In the genomic region with DNA sequence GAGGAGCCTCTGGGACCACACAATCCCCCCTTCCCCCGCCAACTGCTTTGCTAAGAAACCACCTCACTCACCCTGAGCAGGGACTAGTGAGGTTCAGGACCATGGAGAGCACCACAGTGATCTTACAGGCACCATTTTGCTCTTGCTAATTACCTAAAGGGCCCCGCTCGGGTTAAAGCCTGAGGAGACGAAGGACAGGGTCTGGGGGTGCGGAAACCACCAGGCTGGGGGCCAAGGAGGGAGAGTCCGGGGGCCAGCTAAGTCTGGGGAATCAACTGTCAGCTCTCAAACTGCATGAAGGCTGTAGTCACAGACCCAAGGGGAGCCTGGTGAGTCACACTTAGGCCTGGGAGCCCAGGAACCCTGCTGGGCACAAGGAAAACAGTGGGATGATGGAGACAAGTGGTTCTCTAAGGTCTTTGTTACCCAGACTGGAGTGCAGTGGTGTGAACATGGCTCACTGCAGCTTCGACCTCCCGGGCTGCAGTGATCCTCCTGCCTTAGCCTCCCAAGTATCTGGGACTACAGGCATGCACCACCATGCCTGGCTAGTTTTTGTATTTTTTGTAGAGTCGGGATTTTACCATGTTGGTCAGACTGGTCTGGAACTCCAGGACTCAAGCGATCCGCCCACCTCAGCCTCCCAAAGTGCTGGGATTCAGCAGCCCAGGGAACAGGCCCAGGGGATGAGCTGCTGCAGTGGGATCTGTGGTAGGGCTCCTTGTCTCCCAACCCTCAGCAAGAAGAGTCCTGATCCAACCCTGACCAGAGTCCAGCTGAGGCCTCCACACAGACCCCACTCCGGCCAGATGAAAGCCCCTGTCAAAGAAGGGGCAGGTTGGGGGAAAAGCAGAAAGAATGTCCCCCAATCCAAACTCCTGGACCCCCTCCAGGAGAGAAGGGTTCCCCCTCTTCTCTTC, we compare ENCODE assay signal across 2 cellular contexts.
TF ChIP-seq lines count a peak whose summit lies in the region.

No MANE protein-coding gene starts in this region.

TF ChIP-seq in K562, 482 proteins besides CTCF, POLR2A, EP300 and RAD21 (continued from another document and continues in another):
- TF ChIP-seq EHMT2 (IDR thresholded peaks at IDR 0.05) (peak; percentile 97), ZBTB17 (CRISPR knock-in tag; IDR thresholded peaks at IDR 0.05) (no peak), ZNF584 (CRISPR knock-in tag; IDR thresholded peaks at IDR 0.05; ENCODE audit: low read depth) (peak; percentile 51; the same call in 1 of the 2 replicates), MAZ (CRISPR knock-in tag; conservative IDR thresholded peaks at IDR 0.05 in 1 of 2, IDR thresholded peaks at IDR 0.05 in 1 of 2) (peak in 1 of 2 experiments; percentile 44; a peak in 2 of 4 replicates), MIER1 (IDR thresholded peaks at IDR 0.05; ENCODE audit: low read depth) (peak; percentile 94), PRMT5 (CRISPR knock-in tag; IDR thresholded peaks at IDR 0.05) (peak; percentile 82), SMARCA5 (IDR thresholded peaks at IDR 0.05) (no peak), RCOR1 (IDR thresholded peaks at IDR 0.05; ENCODE audit: borderline replicate concordance in 1 of 2, low read depth in 2 of 2, low read length in 2 of 2) (peak in 1 of 2 experiments; percentile 45; a peak in 1 of 4 replicates), ZNF644 (tag; IDR thresholded peaks at IDR 0.05; ENCODE audit: low read depth) (peak; percentile 68; the same call in 1 of the 2 replicates), YY1 (IDR thresholded peaks at IDR 0.05; ENCODE audit: borderline replicate concordance in 1 of 3, control insufficient read depth in 1 of 3, extremely low read depth in 1 of 3, insufficient read depth in 3 of 3, insufficient read length in 1 of 3, insufficient replicate concordance in 2 of 3, low read depth in 1 of 3, low read length in 2 of 3) (peak in 2 of 3 experiments; percentile 58 to 85), ZNF766 (CRISPR knock-in tag; conservative IDR thresholded peaks at IDR 0.05) (peak; percentile 89), CBX8 (IDR thresholded peaks at IDR 0.05; ENCODE audit: borderline replicate concordance, extremely low read depth, low read depth, low read length, poor library complexity, severe bottlenecking) (no peak), GABPB1 (CRISPR knock-in tag; IDR thresholded peaks at IDR 0.05) (0 out of 2 replicates have a peak, but pooled peaks have one; percentile 25), TRIM24 (IDR thresholded peaks at IDR 0.05) (no peak), TARDBP (IDR thresholded peaks at IDR 0.05) (no peak)
- TF ChIP-seq, protein P1, sequence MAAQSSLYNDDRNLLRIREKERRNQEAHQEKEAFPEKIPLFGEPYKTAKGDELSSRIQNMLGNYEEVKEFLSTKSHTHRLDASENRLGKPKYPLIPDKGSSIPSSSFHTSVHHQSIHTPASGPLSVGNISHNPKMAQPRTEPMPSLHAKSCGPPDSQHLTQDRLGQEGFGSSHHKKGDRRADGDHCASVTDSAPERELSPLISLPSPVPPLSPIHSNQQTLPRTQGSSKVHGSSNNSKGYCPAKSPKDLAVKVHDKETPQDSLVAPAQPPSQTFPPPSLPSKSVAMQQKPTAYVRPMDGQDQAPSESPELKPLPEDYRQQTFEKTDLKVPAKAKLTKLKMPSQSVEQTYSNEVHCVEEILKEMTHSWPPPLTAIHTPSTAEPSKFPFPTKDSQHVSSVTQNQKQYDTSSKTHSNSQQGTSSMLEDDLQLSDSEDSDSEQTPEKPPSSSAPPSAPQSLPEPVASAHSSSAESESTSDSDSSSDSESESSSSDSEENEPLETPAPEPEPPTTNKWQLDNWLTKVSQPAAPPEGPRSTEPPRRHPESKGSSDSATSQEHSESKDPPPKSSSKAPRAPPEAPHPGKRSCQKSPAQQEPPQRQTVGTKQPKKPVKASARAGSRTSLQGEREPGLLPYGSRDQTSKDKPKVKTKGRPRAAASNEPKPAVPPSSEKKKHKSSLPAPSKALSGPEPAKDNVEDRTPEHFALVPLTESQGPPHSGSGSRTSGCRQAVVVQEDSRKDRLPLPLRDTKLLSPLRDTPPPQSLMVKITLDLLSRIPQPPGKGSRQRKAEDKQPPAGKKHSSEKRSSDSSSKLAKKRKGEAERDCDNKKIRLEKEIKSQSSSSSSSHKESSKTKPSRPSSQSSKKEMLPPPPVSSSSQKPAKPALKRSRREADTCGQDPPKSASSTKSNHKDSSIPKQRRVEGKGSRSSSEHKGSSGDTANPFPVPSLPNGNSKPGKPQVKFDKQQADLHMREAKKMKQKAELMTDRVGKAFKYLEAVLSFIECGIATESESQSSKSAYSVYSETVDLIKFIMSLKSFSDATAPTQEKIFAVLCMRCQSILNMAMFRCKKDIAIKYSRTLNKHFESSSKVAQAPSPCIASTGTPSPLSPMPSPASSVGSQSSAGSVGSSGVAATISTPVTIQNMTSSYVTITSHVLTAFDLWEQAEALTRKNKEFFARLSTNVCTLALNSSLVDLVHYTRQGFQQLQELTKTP (IDR thresholded peaks at IDR 0.05; ENCODE audit: low read depth in 1 of 2, partially characterized antibody in 2 of 2) = peak in 1 of 2 experiments; percentile 57
- TF ChIP-seq, protein P2, sequence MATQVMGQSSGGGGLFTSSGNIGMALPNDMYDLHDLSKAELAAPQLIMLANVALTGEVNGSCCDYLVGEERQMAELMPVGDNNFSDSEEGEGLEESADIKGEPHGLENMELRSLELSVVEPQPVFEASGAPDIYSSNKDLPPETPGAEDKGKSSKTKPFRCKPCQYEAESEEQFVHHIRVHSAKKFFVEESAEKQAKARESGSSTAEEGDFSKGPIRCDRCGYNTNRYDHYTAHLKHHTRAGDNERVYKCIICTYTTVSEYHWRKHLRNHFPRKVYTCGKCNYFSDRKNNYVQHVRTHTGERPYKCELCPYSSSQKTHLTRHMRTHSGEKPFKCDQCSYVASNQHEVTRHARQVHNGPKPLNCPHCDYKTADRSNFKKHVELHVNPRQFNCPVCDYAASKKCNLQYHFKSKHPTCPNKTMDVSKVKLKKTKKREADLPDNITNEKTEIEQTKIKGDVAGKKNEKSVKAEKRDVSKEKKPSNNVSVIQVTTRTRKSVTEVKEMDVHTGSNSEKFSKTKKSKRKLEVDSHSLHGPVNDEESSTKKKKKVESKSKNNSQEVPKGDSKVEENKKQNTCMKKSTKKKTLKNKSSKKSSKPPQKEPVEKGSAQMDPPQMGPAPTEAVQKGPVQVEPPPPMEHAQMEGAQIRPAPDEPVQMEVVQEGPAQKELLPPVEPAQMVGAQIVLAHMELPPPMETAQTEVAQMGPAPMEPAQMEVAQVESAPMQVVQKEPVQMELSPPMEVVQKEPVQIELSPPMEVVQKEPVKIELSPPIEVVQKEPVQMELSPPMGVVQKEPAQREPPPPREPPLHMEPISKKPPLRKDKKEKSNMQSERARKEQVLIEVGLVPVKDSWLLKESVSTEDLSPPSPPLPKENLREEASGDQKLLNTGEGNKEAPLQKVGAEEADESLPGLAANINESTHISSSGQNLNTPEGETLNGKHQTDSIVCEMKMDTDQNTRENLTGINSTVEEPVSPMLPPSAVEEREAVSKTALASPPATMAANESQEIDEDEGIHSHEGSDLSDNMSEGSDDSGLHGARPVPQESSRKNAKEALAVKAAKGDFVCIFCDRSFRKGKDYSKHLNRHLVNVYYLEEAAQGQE (CRISPR knock-in tag; IDR thresholded peaks at IDR 0.05; ENCODE audit: low read depth) = peak; percentile 97
- TF ChIP-seq, protein P3, sequence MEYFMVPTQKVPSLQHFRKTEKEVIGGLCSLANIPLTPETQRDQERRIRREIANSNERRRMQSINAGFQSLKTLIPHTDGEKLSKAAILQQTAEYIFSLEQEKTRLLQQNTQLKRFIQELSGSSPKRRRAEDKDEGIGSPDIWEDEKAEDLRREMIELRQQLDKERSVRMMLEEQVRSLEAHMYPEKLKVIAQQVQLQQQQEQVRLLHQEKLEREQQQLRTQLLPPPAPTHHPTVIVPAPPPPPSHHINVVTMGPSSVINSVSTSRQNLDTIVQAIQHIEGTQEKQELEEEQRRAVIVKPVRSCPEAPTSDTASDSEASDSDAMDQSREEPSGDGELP (CRISPR knock-in tag; IDR thresholded peaks at IDR 0.05; ENCODE audit: borderline replicate concordance) = 0 out of 2 replicates have a peak, but pooled peaks have one; percentile 17

TF ChIP-seq in HepG2, 621 proteins besides CTCF, POLR2A, EP300 and RAD21 (continued from another document and continues in another):
- TF ChIP-seq NFIB (CRISPR knock-in tag; IDR thresholded peaks at IDR 0.05; ENCODE audit: borderline replicate concordance) (no peak), ZNF441 (CRISPR knock-in tag; IDR thresholded peaks at IDR 0.05; ENCODE audit: borderline replicate concordance) (peak; percentile 84; the same call in 1 of the 2 replicates), ZNF879 (CRISPR knock-in tag; IDR thresholded peaks at IDR 0.05) (0 out of 2 replicates have a peak, but pooled peaks have one; percentile 47), SP140L (CRISPR knock-in tag; IDR thresholded peaks at IDR 0.05; ENCODE audit: borderline replicate concordance) (peak; percentile 79; the same call in 1 of the 2 replicates), MEIS1 (CRISPR knock-in tag; IDR thresholded peaks at IDR 0.05; ENCODE audit: borderline replicate concordance) (no peak), DNMT3B (CRISPR knock-in tag; conservative IDR thresholded peaks at IDR 0.05) (peak; percentile 93; the same call in 1 of the 2 replicates), ZBTB20 (CRISPR knock-in tag; IDR thresholded peaks at IDR 0.05; ENCODE audit: borderline replicate concordance, low read depth) (peak; percentile 29; the same call in 1 of the 2 replicates), NFKBIZ (CRISPR knock-in tag; IDR thresholded peaks at IDR 0.05) (peak; percentile 51; the same call in 1 of the 2 replicates), ZNF605 (CRISPR knock-in tag; IDR thresholded peaks at IDR 0.05) (peak; percentile 70; the same call in 1 of the 2 replicates), SOX13 (IDR thresholded peaks at IDR 0.05) (no peak), SOX13 (CRISPR knock-in tag; conservative IDR thresholded peaks at IDR 0.05 in 1 of 2, IDR thresholded peaks at IDR 0.05 in 1 of 2) (peak in 1 of 2 experiments; percentile 41; a peak in 1 of 4 replicates), KDM2A (CRISPR knock-in tag; IDR thresholded peaks at IDR 0.05; ENCODE audit: borderline replicate concordance, low read depth) (no peak)
- TF ChIP-seq, protein P4, sequence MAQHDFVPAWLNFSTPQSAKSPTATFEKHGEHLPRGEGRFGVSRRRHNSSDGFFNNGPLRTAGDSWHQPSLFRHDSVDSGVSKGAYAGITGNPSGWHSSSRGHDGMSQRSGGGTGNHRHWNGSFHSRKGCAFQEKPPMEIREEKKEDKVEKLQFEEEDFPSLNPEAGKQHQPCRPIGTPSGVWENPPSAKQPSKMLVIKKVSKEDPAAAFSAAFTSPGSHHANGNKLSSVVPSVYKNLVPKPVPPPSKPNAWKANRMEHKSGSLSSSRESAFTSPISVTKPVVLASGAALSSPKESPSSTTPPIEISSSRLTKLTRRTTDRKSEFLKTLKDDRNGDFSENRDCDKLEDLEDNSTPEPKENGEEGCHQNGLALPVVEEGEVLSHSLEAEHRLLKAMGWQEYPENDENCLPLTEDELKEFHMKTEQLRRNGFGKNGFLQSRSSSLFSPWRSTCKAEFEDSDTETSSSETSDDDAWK (CRISPR knock-in tag; IDR thresholded peaks at IDR 0.05) = no peak
- TF ChIP-seq, protein P5, sequence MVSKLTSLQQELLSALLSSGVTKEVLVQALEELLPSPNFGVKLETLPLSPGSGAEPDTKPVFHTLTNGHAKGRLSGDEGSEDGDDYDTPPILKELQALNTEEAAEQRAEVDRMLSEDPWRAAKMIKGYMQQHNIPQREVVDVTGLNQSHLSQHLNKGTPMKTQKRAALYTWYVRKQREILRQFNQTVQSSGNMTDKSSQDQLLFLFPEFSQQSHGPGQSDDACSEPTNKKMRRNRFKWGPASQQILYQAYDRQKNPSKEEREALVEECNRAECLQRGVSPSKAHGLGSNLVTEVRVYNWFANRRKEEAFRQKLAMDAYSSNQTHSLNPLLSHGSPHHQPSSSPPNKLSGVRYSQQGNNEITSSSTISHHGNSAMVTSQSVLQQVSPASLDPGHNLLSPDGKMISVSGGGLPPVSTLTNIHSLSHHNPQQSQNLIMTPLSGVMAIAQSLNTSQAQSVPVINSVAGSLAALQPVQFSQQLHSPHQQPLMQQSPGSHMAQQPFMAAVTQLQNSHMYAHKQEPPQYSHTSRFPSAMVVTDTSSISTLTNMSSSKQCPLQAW (CRISPR knock-in tag; IDR thresholded peaks at IDR 0.05) = no peak
- TF ChIP-seq, protein P6, sequence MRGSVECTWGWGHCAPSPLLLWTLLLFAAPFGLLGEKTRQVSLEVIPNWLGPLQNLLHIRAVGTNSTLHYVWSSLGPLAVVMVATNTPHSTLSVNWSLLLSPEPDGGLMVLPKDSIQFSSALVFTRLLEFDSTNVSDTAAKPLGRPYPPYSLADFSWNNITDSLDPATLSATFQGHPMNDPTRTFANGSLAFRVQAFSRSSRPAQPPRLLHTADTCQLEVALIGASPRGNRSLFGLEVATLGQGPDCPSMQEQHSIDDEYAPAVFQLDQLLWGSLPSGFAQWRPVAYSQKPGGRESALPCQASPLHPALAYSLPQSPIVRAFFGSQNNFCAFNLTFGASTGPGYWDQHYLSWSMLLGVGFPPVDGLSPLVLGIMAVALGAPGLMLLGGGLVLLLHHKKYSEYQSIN (CRISPR knock-in tag; IDR thresholded peaks at IDR 0.05; ENCODE audit: borderline replicate concordance) = no peak
- TF ChIP-seq, protein P7, sequence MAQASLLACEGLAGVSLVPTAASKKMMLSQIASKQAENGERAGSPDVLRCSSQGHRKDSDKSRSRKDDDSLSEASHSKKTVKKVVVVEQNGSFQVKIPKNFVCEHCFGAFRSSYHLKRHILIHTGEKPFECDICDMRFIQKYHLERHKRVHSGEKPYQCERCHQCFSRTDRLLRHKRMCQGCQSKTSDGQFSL (CRISPR knock-in tag; IDR thresholded peaks at IDR 0.05) = no peak
- TF ChIP-seq, protein P8, sequence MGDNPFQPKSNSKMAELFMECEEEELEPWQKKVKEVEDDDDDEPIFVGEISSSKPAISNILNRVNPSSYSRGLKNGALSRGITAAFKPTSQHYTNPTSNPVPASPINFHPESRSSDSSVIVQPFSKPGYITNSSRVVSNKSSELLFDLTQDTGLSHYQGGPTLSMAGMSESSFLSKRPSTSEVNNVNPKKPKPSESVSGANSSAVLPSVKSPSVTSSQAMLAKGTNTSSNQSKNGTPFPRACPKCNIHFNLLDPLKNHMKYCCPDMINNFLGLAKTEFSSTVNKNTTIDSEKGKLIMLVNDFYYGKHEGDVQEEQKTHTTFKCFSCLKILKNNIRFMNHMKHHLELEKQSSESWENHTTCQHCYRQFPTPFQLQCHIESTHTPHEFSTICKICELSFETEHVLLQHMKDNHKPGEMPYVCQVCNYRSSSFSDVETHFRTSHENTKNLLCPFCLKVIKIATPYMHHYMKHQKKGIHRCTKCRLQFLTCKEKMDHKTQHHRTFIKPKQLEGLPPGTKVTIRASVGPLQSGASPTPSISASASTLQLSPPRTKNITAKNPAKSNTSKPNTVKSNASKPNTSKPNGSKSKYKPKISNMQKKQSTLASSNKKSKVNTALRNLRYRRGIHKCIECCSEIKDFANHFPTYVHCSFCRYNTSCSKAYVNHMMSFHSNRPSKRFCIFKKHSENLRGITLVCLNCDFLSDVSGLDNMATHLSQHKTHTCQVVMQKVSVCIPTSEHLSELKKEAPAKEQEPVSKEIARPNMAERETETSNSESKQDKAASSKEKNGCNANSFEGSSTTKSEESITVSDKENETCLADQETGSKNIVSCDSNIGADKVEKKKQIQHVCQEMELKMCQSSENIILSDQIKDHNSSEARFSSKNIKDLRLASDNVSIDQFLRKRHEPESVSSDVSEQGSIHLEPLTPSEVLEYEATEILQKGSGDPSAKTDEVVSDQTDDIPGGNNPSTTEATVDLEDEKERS (CRISPR knock-in tag; IDR thresholded peaks at IDR 0.05) = 0 out of 2 replicates have a peak, but pooled peaks have one; percentile 57
- TF ChIP-seq, protein P9, sequence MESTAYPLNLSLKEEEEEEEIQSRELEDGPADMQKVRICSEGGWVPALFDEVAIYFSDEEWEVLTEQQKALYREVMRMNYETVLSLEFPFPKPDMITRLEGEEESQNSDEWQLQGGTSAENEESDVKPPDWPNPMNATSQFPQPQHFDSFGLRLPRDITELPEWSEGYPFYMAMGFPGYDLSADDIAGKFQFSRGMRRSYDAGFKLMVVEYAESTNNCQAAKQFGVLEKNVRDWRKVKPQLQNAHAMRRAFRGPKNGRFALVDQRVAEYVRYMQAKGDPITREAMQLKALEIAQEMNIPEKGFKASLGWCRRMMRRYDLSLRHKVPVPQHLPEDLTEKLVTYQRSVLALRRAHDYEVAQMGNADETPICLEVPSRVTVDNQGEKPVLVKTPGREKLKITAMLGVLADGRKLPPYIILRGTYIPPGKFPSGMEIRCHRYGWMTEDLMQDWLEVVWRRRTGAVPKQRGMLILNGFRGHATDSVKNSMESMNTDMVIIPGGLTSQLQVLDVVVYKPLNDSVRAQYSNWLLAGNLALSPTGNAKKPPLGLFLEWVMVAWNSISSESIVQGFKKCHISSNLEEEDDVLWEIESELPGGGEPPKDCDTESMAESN (CRISPR knock-in tag; conservative IDR thresholded peaks at IDR 0.05) = 0 out of 2 replicates have a peak, but pooled peaks have one; percentile 30
